In the genomic region with DNA sequence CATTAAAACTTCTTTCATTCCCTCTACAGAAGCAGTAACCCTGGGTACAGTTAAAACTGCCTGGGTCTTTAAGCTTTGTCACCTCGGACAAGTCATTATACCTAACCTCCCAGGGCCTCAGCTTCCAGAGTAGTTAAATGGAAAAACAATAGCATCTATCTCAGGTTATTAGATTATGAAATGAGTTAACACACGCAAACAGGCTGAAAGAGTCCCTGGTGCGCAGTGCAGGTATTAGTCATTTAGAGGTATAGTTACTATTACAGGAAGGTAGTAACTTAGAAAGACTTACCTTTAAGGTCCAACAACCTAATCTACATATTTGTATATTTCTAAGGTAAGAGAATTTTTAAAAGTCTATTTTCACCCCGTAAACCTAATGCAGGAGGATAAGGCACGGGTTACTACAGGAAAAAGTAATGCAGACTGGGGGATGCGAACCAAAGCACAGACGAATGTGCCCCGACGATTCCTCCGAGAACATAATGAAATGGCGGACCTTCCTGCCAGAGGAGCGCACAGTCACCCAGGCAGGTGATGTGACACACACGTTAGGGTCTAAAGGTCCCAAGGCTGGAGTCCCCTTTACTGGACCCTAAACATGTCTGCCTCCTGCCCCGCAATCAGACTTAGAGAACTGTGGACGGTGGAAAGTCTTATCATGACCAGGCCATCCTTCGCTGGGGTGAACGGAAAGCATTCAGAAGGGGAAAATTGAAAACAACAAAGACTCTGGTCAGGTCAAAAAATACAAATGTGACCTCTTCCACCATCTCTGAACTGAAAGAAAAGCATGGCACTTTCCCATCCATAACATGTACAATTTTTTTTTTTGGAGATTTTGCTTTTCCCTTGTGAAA, we compare ENCODE assay signal across 8 cellular contexts. TPM values are rescaled to one million over a fixed set of nuclear protein-coding genes. Genes with fewer than 3 reads are reported as not detected.
DNase-seq lines count a peak whose midpoint lies in the region; ATAC-seq and TF ChIP-seq lines count a peak whose summit lies in the region.

No MANE protein-coding gene starts in this region.

- H3K4me1 Mint-ChIP-seq in WTC11 (peaks cover 32% of the 10 kb centered on the region), natural killer cell (peaks cover 40 to 52% of the 10 kb centered on the region in 2 donors)

- H3K4me1 ChIP-seq in heart right ventricle: peaks cover 12 to 58% (median 51%) of the 10 kb centered on the region in 9 donors
- peaks cover 17% of the 10 kb centered on the region for H3K4me1 ChIP-seq in endocrine pancreas (ENCODE audit: control insufficient read depth, insufficient read depth, low read length)
- H3K4me1 ChIP-seq in aorta (ENCODE audit: control insufficient read depth in 1 of 2, insufficient read depth in 2 of 2, low read length in 2 of 2): no peaks in the 10 kb centered on the region

- DNase-seq in heart right ventricle (no peak), Right ventricle myocardium superior (no peak), WTC11 (ENCODE audit: low spot score) (no peak), natural killer cell (no peak), aorta (no peak), NCI-H2196 (lab: John Stamatoyannopoulos, UW; ENCODE audit: unreplicated experiment) (no peak)

- POLR2A ChIA-PET in WTC11 (lab: Charles Lee): interaction anchor here (0.5 kb wide), 1 partner anchor 56 kb away, joined by 3 read pairs; no protein-coding TSS in a partner anchor

- CTCF ChIA-PET in WTC11 (lab: Charles Lee): interaction anchor here (0.9 to 1.6 kb wide), 4 partner anchors 10 to 570 kb away, joined by 3 to 4 read pairs (median 3); no protein-coding TSS in a partner anchor

- H3K4me3 Mint-ChIP-seq in WTC11 (peak overlapping the region; percentile 99), natural killer cell (peak overlapping the region; percentile 97)

- intact Hi-C loops in heart right ventricle (cut with DNase I): no loop called here
- intact Hi-C loops in Right ventricle myocardium superior (cut with DNase I): no loop called here
- intact Hi-C loops in natural killer cell (cut with micrococcal nuclease): loop anchor here (5.0 kb wide), 3 partner anchors 59 to 111 kb away; a partner anchor contains a TSS
- intact Hi-C loops in aorta (cut with DNase I): loop anchor here in 1 of 2 donors (5.0 kb wide), 1 partner anchor 44 kb away; no protein-coding TSS in a partner anchor

- H3K27ac Mint-ChIP-seq in WTC11: peak overlapping the region; percentile 79
- H3K27ac Mint-ChIP-seq in natural killer cell: peak overlapping the region; percentile 79 to 99

- H3K36me3 Mint-ChIP-seq in WTC11 (peaks cover 12% of the 10 kb centered on the region), natural killer cell (no peaks in the 10 kb centered on the region)

- H3K27me3 ChIP-seq in heart right ventricle: no peaks in the 10 kb centered on the region
- no peaks in the 10 kb centered on the region for H3K27me3 ChIP-seq in endocrine pancreas (ENCODE audit: control insufficient read depth, insufficient read depth, low read length)
- H3K27me3 ChIP-seq in aorta (ENCODE audit: control insufficient read depth in 1 of 2, insufficient read depth in 2 of 2, low read length in 1 of 2): no peaks in the 10 kb centered on the region

- TF ChIP-seq CTCF in heart right ventricle (IDR thresholded peaks at IDR 0.05) (no peak), WTC11 (IDR thresholded peaks at IDR 0.05) (no peak), natural killer cell (IDR thresholded peaks at IDR 0.05) (no peak)

- ATAC-seq in heart right ventricle (no peak), Right ventricle myocardium superior (ENCODE audit: poor library complexity) (no peak), WTC11 (no peak), natural killer cell (peak in 1 of 3 donors; percentile 3), aorta (ENCODE audit: low FRiP score) (no peak), HG03280 (IDR thresholded peaks at IDR 0.05; ENCODE audit: unreplicated experiment) (no peak)

- H3K36me3 ChIP-seq in heart right ventricle (peaks cover 0 to 5% (median 0%) of the 10 kb centered on the region in 9 donors), endocrine pancreas (ENCODE audit: control insufficient read depth, insufficient read depth, low read length) (no peaks in the 10 kb centered on the region), aorta (ENCODE audit: control insufficient read depth in 1 of 2, insufficient read depth in 2 of 2, low read length in 1 of 2) (no peaks in the 10 kb centered on the region)

- peak overlapping the region; percentile 77 to 96 (median 92) for H3K27ac ChIP-seq in heart right ventricle
- H3K27ac ChIP-seq in aorta (ENCODE audit: low read depth in 1 of 2, low read length in 2 of 2): no peak overlapping the region

- H3K9me3 ChIP-seq in heart right ventricle (no peaks in the 10 kb centered on the region), endocrine pancreas (ENCODE audit: control insufficient read depth, low read length) (no peaks in the 10 kb centered on the region), aorta (ENCODE audit: control insufficient read depth, low read length) (no peaks in the 10 kb centered on the region)

- H3K27me3 Mint-ChIP-seq in WTC11 (ENCODE audit: low read depth) (no peaks in the 10 kb centered on the region; the same call in 1 of the 2 replicates), natural killer cell (ENCODE audit: low read depth in 2 of 2) (no peaks in the 10 kb centered on the region)

- 3 to 6% methylated on average over 17 of the region's 17 CpGs for WGBS in heart right ventricle, 2 donors
- WGBS in aorta, 2 donors: 5 to 7% methylated on average over 17 of the region's 17 CpGs

- peak overlapping the region; percentile 97 for H3K9ac ChIP-seq in endocrine pancreas (ENCODE audit: control insufficient read depth, insufficient read depth, low read length)

- H3K4me3 ChIP-seq in heart right ventricle (peak overlapping the region; percentile 57 to 98 (median 82)), endocrine pancreas (ENCODE audit: control insufficient read depth, insufficient read depth, low read length) (peak overlapping the region; percentile 93), aorta (ENCODE audit: low read length in 2 of 2) (peak overlapping the region; percentile 79 to 94)

- H3K9me3 Mint-ChIP-seq in WTC11 (no peaks in the 10 kb centered on the region), natural killer cell (no peaks in the 10 kb centered on the region)

TF ChIP-seq in WTC11, 78 proteins besides CTCF, POLR2A, EP300 and RAD21 (continues in another document):
- TF ChIP-seq, protein P1, sequence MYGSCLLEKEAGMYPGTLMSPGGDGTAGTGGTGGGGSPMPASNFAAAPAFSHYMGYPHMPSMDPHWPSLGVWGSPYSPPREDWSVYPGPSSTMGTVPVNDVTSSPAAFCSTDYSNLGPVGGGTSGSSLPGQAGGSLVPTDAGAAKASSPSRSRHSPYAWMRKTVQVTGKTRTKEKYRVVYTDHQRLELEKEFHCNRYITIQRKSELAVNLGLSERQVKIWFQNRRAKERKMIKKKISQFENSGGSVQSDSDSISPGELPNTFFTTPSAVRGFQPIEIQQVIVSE (CRISPR knock-in tag; IDR thresholded peaks at IDR 0.05; ENCODE audit: borderline replicate concordance): no peak
- TF ChIP-seq, protein P2, sequence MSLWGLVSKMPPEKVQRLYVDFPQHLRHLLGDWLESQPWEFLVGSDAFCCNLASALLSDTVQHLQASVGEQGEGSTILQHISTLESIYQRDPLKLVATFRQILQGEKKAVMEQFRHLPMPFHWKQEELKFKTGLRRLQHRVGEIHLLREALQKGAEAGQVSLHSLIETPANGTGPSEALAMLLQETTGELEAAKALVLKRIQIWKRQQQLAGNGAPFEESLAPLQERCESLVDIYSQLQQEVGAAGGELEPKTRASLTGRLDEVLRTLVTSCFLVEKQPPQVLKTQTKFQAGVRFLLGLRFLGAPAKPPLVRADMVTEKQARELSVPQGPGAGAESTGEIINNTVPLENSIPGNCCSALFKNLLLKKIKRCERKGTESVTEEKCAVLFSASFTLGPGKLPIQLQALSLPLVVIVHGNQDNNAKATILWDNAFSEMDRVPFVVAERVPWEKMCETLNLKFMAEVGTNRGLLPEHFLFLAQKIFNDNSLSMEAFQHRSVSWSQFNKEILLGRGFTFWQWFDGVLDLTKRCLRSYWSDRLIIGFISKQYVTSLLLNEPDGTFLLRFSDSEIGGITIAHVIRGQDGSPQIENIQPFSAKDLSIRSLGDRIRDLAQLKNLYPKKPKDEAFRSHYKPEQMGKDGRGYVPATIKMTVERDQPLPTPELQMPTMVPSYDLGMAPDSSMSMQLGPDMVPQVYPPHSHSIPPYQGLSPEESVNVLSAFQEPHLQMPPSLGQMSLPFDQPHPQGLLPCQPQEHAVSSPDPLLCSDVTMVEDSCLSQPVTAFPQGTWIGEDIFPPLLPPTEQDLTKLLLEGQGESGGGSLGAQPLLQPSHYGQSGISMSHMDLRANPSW (CRISPR knock-in tag; conservative IDR thresholded peaks at IDR 0.05; ENCODE audit: low read depth): no peak
- TF ChIP-seq ZNF317 (CRISPR knock-in tag; IDR thresholded peaks at IDR 0.05; ENCODE audit: borderline replicate concordance, low read depth) (no peak), HMGA2 (CRISPR knock-in tag; IDR thresholded peaks at IDR 0.05) (no peak), MXD4 (CRISPR knock-in tag; IDR thresholded peaks at IDR 0.05; ENCODE audit: borderline replicate concordance) (no peak), ZNF423 (CRISPR knock-in tag; IDR thresholded peaks at IDR 0.05) (no peak)
- TF ChIP-seq, protein P3, sequence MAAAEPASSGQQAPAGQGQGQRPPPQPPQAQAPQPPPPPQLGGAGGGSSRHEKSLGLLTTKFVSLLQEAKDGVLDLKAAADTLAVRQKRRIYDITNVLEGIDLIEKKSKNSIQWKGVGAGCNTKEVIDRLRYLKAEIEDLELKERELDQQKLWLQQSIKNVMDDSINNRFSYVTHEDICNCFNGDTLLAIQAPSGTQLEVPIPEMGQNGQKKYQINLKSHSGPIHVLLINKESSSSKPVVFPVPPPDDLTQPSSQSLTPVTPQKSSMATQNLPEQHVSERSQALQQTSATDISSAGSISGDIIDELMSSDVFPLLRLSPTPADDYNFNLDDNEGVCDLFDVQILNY (CRISPR knock-in tag; IDR thresholded peaks at IDR 0.05): no peak

RNA-seq across cellular contexts. Expression of a gene that starts 1.3 kb away (rescaled TPM):
- total RNA-seq in heart right ventricle: 100 to 1,000 TPM; 167 to 233 (median 191) TPM
- polyA plus RNA-seq in heart right ventricle: 100 to 1,000 TPM in 1 of 2 donors, 10 to 100 TPM in 1; 98.5 to 102 TPM
- total RNA-seq in Right ventricle myocardium superior: 154 TPM
- 160 to 189 TPM (median 181 TPM) in 3 replicates for total RNA-seq in WTC11 (2021)
- 100 to 1,000 TPM; 219 to 244 (median 237) TPM for total RNA-seq in natural killer cell
- total RNA-seq in aorta: 100 to 1,000 TPM in 1 of 2 donors, 10 to 100 TPM in 1; 99.5 to 109 TPM
- 10 to 100 TPM; 65.4 to 66.9 TPM for polyA plus RNA-seq in aorta

Comparison
In these comparisons a context has a peak if more than half of its experiments do, and no peak if none do; other contexts are left out.
1. H3K27ac ChIP-seq: peak in heart right ventricle (10 of 10); none in aorta (0 of 2).
2. Peak in every context shown above with its lines, with median percentiles within 50 percentile points of each other: H3K4me3 ChIP-seq.